Comparison of ENCODE assay signal across 32 cellular contexts in the genomic region with DNA sequence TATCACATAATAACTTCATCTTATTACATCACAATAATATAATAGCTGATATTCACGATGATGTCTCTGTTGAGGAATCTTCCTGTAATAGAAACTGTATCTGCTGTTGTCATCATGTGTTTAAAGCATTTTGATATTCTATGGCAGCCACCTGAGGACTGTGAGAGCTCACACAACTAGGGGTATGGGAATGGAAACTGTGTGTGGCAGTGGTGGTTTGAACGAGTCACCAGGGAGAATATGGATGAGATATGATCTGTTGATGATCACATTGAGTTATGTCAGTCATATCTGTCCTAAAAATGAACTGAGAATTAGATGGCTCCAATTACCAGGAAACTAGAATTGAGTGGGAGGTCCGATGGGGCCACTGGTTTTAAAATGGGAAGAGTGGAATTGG.
DNase-seq lines count a peak whose midpoint lies in the region; ATAC-seq, FAIRE-seq and TF ChIP-seq lines count a peak whose summit lies in the region.
"Had no signal": no experiment of that assay in that cellular context is flagged by ENCODE, and none has a peak within 500 bp of the region (broad histone marks: within the 10 kb centered on the region; RNA-seq: fewer than 3 reads in every experiment).

No MANE protein-coding gene starts in this region.

- DNase-seq in activated CD4-positive, alpha-beta memory T cell treated with anti-CD3 and anti-CD28 coated beads for 36 hours: peak; percentile 48
- no peak for DNase-seq in activated CD4-positive, alpha-beta memory T cell treated with anti-CD3 and anti-CD28 coated beads, Interleukin-2, amount 10 ng/mL, durations not matched to agents 7 days and 5 days
- DNase-seq in GM12891 (ENCODE audit: insufficient read length, low spot score): no peak
- peak; percentile 2 for DNase-seq in stimulated activated CD8-positive, alpha-beta memory T cell treated with anti-CD3 and anti-CD28 coated beads, Interleukin-4, amount 100 ng/mL, for 24 hours (ENCODE audit: low read depth)
- DNase-seq in DMS 273 (lab: John Stamatoyannopoulos, UW; ENCODE audit: unreplicated experiment): no peak
- no peak for DNase-seq in mucosa of gallbladder (ENCODE audit: low spot score)
- DNase-seq: activated CD8-positive, alpha-beta memory T cell treated with anti-CD3 and anti-CD28 coated beads, Interleukin-2, amount 10 ng/mL, durations not matched to agents 7 days and 5 days; body of pancreas; Calu3; CD4-positive, CD25-positive, alpha-beta regulatory T cell; DMS79 treated with DMSO at 0.1 percent for 48 hours; endodermal cell; GDM1; immature natural killer cell; Kasumi-1; left colon; NCI-H1417; NCI-H2081; NK-92 treated with Interleukin-12 subunit alpha and Interleukin-12 subunit beta, amount 100 ng/mL, for 24 hours; PC-9; SK-N-SH; upper lobe of right lung had no signal

- intact Hi-C loops in activated CD4-positive, alpha-beta memory T cell treated with anti-CD3 and anti-CD28 coated beads for 36 hours (cut with micrococcal nuclease): no loop called here

- no peaks in the 10 kb centered on the region for H3K9me3 Mint-ChIP-seq in activated CD4-positive, alpha-beta memory T cell treated with anti-CD3 and anti-CD28 coated beads for 36 hours
- no peaks in the 10 kb centered on the region for H3K9me3 Mint-ChIP-seq in activated CD4-positive, alpha-beta memory T cell treated with anti-CD3 and anti-CD28 coated beads, Interleukin-2, amount 10 ng/mL, durations not matched to agents 7 days and 5 days
- no peaks in the 10 kb centered on the region for H3K9me3 Mint-ChIP-seq in activated T-helper 17 cell treated with anti-CD3 and anti-CD28 coated beads, Interleukin-2, amount 50 U/mL, for 72 hours
- H3K9me3 Mint-ChIP-seq: CD4-positive, CD25-positive, alpha-beta regulatory T cell; central memory CD8-positive, alpha-beta T cell; dendritic cell treated with granulocyte-macrophage colony-stimulating factor and Interleukin-4, amounts not matched to agents 40 ng/mL and 50 ng/mL, for 4 days; GM23338; immature natural killer cell; stimulated activated memory B cell treated with anti-CD40 and anti-IgM and Interleukin-4, amounts not matched to agents 10 μg/mL and 1 μg/mL and 100 μg/mL, for 72 hours; T-helper 1 cell treated with Interleukin-12 subunit alpha and Interleukin-12 subunit beta and Interleukin-4 antibody, amounts not matched to agents 30 μg/mL and 1 μg/mL, for 36 hours had no signal

- peak; percentile 28 for FAIRE-seq in GM12891 (lab: Jason Lieb, UNC)
- FAIRE-seq: A549, TTC549 had no signal

- CTCF ChIA-PET in activated CD4-positive, alpha-beta memory T cell treated with anti-CD3 and anti-CD28 coated beads for 36 hours (lab: Charles Lee): interaction anchor here (1.3 kb wide), 1 partner anchor 193 kb away, joined by 3 read pairs; no protein-coding TSS in a partner anchor
- CTCF ChIA-PET in activated CD4-positive, alpha-beta memory T cell treated with anti-CD3 and anti-CD28 coated beads, Interleukin-2, amount 10 ng/mL, durations not matched to agents 7 days and 5 days (lab: Charles Lee): no interaction called here

- TF ChIP-seq POLR2A in GM12891 (IDR thresholded peaks at IDR 0.05; ENCODE audit: low read depth, low read length): no peak

- no peaks in the 10 kb centered on the region for H3K4me1 Mint-ChIP-seq in activated CD4-positive, alpha-beta memory T cell treated with anti-CD3 and anti-CD28 coated beads for 36 hours (ENCODE audit: low read depth)
- H3K4me1 Mint-ChIP-seq in activated CD4-positive, alpha-beta memory T cell treated with anti-CD3 and anti-CD28 coated beads, Interleukin-2, amount 10 ng/mL, durations not matched to agents 7 days and 5 days: peaks cover 2% of the 10 kb centered on the region
- H3K4me1 Mint-ChIP-seq in activated T-helper 17 cell treated with anti-CD3 and anti-CD28 coated beads, Interleukin-2, amount 50 U/mL, for 72 hours: peaks cover 5% of the 10 kb centered on the region
- H3K4me1 Mint-ChIP-seq: CD4-positive, CD25-positive, alpha-beta regulatory T cell; central memory CD8-positive, alpha-beta T cell; endodermal cell; immature natural killer cell; nephron; stimulated activated memory B cell treated with anti-CD40 and anti-IgM and Interleukin-4, amounts not matched to agents 10 μg/mL and 1 μg/mL and 100 μg/mL, for 72 hours had no signal

- H3K27ac Mint-ChIP-seq in activated CD4-positive, alpha-beta memory T cell treated with anti-CD3 and anti-CD28 coated beads for 36 hours: no peak overlapping the region
- H3K27ac Mint-ChIP-seq in activated CD4-positive, alpha-beta memory T cell treated with anti-CD3 and anti-CD28 coated beads, Interleukin-2, amount 10 ng/mL, durations not matched to agents 7 days and 5 days: no peak overlapping the region
- peak overlapping the region; percentile 31 for H3K27ac Mint-ChIP-seq in activated T-helper 17 cell treated with anti-CD3 and anti-CD28 coated beads, Interleukin-2, amount 50 U/mL, for 72 hours
- H3K27ac Mint-ChIP-seq: activated CD8-positive, alpha-beta memory T cell treated with anti-CD3 and anti-CD28 coated beads, Interleukin-2, amount 10 ng/mL, durations not matched to agents 7 days and 5 days; CD4-positive, CD25-positive, alpha-beta regulatory T cell; dendritic cell treated with granulocyte-macrophage colony-stimulating factor and Interleukin-4, amounts not matched to agents 40 ng/mL and 50 ng/mL, for 4 days; endodermal cell; GM23338; immature natural killer cell; nephron; stimulated activated memory B cell treated with anti-CD40 and anti-IgM and Interleukin-4, amounts not matched to agents 10 μg/mL and 1 μg/mL and 100 μg/mL, for 72 hours; T-helper 1 cell treated with Interleukin-12 subunit alpha and Interleukin-12 subunit beta and Interleukin-4 antibody, amounts not matched to agents 30 μg/mL and 1 μg/mL, for 36 hours had no signal

- peak; percentile 75 for ATAC-seq in activated T-helper 17 cell treated with anti-CD3 and anti-CD28 coated beads, Interleukin-2, amount 50 U/mL, for 72 hours (replicated peaks)
- ATAC-seq in GM18870 (IDR thresholded peaks at IDR 0.05; ENCODE audit: unreplicated experiment): no peak
- ATAC-seq: A549; activated CD8-positive, alpha-beta memory T cell treated with anti-CD3 and anti-CD28 coated beads, Interleukin-2, amount 10 ng/mL, durations not matched to agents 7 days and 5 days; body of pancreas; GM23338; left colon; stimulated activated memory B cell treated with anti-CD40 and anti-IgM and Interleukin-4, amounts not matched to agents 10 μg/mL and 1 μg/mL and 100 μg/mL, for 72 hours; upper lobe of right lung had no signal

- no peaks in the 10 kb centered on the region for H3K36me3 Mint-ChIP-seq in activated CD4-positive, alpha-beta memory T cell treated with anti-CD3 and anti-CD28 coated beads for 36 hours
- no peaks in the 10 kb centered on the region for H3K36me3 Mint-ChIP-seq in activated CD4-positive, alpha-beta memory T cell treated with anti-CD3 and anti-CD28 coated beads, Interleukin-2, amount 10 ng/mL, durations not matched to agents 7 days and 5 days (ENCODE audit: low read depth)
- no peaks in the 10 kb centered on the region for H3K36me3 Mint-ChIP-seq in activated T-helper 17 cell treated with anti-CD3 and anti-CD28 coated beads, Interleukin-2, amount 50 U/mL, for 72 hours (ENCODE audit: low read depth)
- H3K36me3 Mint-ChIP-seq: activated CD8-positive, alpha-beta memory T cell treated with anti-CD3 and anti-CD28 coated beads, Interleukin-2, amount 10 ng/mL, durations not matched to agents 7 days and 5 days; CD4-positive, CD25-positive, alpha-beta regulatory T cell; immature natural killer cell; stimulated activated memory B cell treated with anti-CD40 and anti-IgM and Interleukin-4, amounts not matched to agents 10 μg/mL and 1 μg/mL and 100 μg/mL, for 72 hours had no signal

- H3K27me3 Mint-ChIP-seq in activated CD4-positive, alpha-beta memory T cell treated with anti-CD3 and anti-CD28 coated beads for 36 hours: no peaks in the 10 kb centered on the region
- H3K27me3 Mint-ChIP-seq in activated CD4-positive, alpha-beta memory T cell treated with anti-CD3 and anti-CD28 coated beads, Interleukin-2, amount 10 ng/mL, durations not matched to agents 7 days and 5 days: no peaks in the 10 kb centered on the region
- H3K27me3 Mint-ChIP-seq in activated T-helper 17 cell treated with anti-CD3 and anti-CD28 coated beads, Interleukin-2, amount 50 U/mL, for 72 hours: no peaks in the 10 kb centered on the region
- H3K27me3 Mint-ChIP-seq: activated CD8-positive, alpha-beta memory T cell treated with anti-CD3 and anti-CD28 coated beads, Interleukin-2, amount 10 ng/mL, durations not matched to agents 7 days and 5 days; CD4-positive, CD25-positive, alpha-beta regulatory T cell; central memory CD8-positive, alpha-beta T cell had no signal

- POLR2A ChIA-PET in activated CD4-positive, alpha-beta memory T cell treated with anti-CD3 and anti-CD28 coated beads for 36 hours (lab: Charles Lee): no interaction called here
- POLR2A ChIA-PET in activated CD4-positive, alpha-beta memory T cell treated with anti-CD3 and anti-CD28 coated beads, Interleukin-2, amount 10 ng/mL, durations not matched to agents 7 days and 5 days (lab: Charles Lee): no interaction called here

- H3K4me3 Mint-ChIP-seq in activated CD4-positive, alpha-beta memory T cell treated with anti-CD3 and anti-CD28 coated beads for 36 hours: no peak overlapping the region
- no peak overlapping the region for H3K4me3 Mint-ChIP-seq in activated CD4-positive, alpha-beta memory T cell treated with anti-CD3 and anti-CD28 coated beads, Interleukin-2, amount 10 ng/mL, durations not matched to agents 7 days and 5 days
- H3K4me3 Mint-ChIP-seq in activated T-helper 17 cell treated with anti-CD3 and anti-CD28 coated beads, Interleukin-2, amount 50 U/mL, for 72 hours: no peak overlapping the region
- H3K4me3 Mint-ChIP-seq: activated CD8-positive, alpha-beta memory T cell treated with anti-CD3 and anti-CD28 coated beads, Interleukin-2, amount 10 ng/mL, durations not matched to agents 7 days and 5 days; CD4-positive, CD25-positive, alpha-beta regulatory T cell; central memory CD8-positive, alpha-beta T cell; dendritic cell treated with granulocyte-macrophage colony-stimulating factor and Interleukin-4, amounts not matched to agents 40 ng/mL and 50 ng/mL, for 4 days; endodermal cell; GM23338; immature natural killer cell; nephron; stimulated activated memory B cell treated with anti-CD40 and anti-IgM and Interleukin-4, amounts not matched to agents 10 μg/mL and 1 μg/mL and 100 μg/mL, for 72 hours; T-helper 1 cell treated with Interleukin-12 subunit alpha and Interleukin-12 subunit beta and Interleukin-4 antibody, amounts not matched to agents 30 μg/mL and 1 μg/mL, for 36 hours had no signal

TF ChIP-seq in GM12891, 5 proteins besides CTCF, POLR2A, EP300 and RAD21:
- no peak for TF ChIP-seq POU2F2 (IDR thresholded peaks at IDR 0.05; ENCODE audit: low read depth, low read length)
- TF ChIP-seq PAX5 (IDR thresholded peaks at IDR 0.05; ENCODE audit: insufficient read depth, low read length, severe bottlenecking): no peak
- no peak for TF ChIP-seq POLR2AphosphoS5 (IDR thresholded peaks at IDR 0.05; ENCODE audit: low read depth, low read length)
- TF ChIP-seq TAF1 (IDR thresholded peaks at IDR 0.05; ENCODE audit: low read depth, low read length): no peak
- no peak for TF ChIP-seq SPI1 (IDR thresholded peaks at IDR 0.05; ENCODE audit: low read depth, low read length)

Comparison
In these comparisons a context has a peak if more than half of its experiments do, and no peak if none do; other contexts are left out.
1. DNase-seq: peak in activated CD4-positive, alpha-beta memory T cell treated with anti-CD3 and anti-CD28 coated beads for 36 hours (single experiment) and stimulated activated CD8-positive, alpha-beta memory T cell treated with anti-CD3 and anti-CD28 coated beads, Interleukin-4, amount 100 ng/mL, for 24 hours (single experiment); none in activated CD4-positive, alpha-beta memory T cell treated with anti-CD3 and anti-CD28 coated beads, Interleukin-2, amount 10 ng/mL, durations not matched to agents 7 days and 5 days (single experiment), GM12891 (single experiment), DMS 273 (single experiment) and mucosa of gallbladder (single experiment).